9 cellular contexts compared by ENCODE assay signal in the genomic region with DNA sequence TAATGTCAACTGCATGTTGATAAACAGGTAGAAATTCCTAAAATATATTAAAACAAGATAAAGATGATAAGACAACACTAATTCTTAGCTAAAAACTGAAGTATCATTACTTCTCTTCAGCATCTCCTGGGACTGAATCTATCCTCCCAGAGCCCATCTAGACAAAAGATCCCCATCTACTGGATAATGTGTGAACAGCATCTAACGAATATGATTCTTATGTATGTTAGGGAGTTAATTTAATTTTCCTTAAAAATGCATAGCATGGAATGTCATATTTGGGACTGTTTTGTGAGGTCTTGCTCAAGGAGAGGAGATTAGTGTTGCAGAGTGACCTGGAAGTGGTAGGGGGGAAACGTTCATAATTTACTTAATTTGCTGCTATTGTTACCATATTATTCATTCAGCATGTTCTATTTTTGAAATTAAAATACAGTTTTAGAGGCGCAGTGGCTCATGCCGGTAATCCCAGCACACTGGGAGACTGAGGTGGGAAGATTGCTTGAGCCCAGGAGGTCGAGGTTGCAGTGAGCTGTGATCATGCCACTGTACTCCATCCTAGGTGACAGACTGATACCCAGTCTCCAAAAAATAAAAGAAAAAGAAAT.
A peak's percentile ranks its signal among the peaks of the same experiment; 100 is the strongest.
DNase-seq lines count a peak whose midpoint lies in the region; ATAC-seq and TF ChIP-seq lines count a peak whose summit lies in the region.
"Had no signal": no experiment of that assay in that cellular context is flagged by ENCODE, and none has a peak within 500 bp of the region (broad histone marks: within the 10 kb centered on the region; RNA-seq: fewer than 3 reads in every experiment).

No MANE protein-coding gene starts in this region.

- no peaks in the 10 kb centered on the region for H3K4me1 ChIP-seq in Peyer's patch
- H3K4me1 ChIP-seq in effector memory CD4-positive, alpha-beta T cell (ENCODE audit: control insufficient read depth, insufficient read depth, low read length, poor library complexity, severe bottlenecking) = no peaks in the 10 kb centered on the region

- peak; percentile 89 for ATAC-seq in HG03159 (IDR thresholded peaks at IDR 0.05; ENCODE audit: unreplicated experiment)

- H3K27ac ChIP-seq in Peyer's patch = no peak overlapping the region
- no peak overlapping the region for H3K27ac ChIP-seq in effector memory CD4-positive, alpha-beta T cell (ENCODE audit: insufficient read depth, low read length, poor library complexity, severe bottlenecking)

- no peak overlapping the region for H3K4me3 ChIP-seq in Peyer's patch
- no peak overlapping the region for H3K4me3 ChIP-seq in fibroblast of mammary gland (ENCODE audit: control insufficient read depth, low read depth, low read length)
- H3K4me3 ChIP-seq in retinal pigment epithelial cell (ENCODE audit: low read length) = no peak overlapping the region
- no peak overlapping the region for H3K4me3 ChIP-seq in effector memory CD4-positive, alpha-beta T cell (ENCODE audit: insufficient read depth, low read depth, low read length, poor library complexity, severe bottlenecking)

- DNase-seq in NOMO-1 treated with DMSO at 0.1 percent for 48 hours (lab: John Stamatoyannopoulos, UW; ENCODE audit: unreplicated experiment) (peak; percentile 1), NOMO-1 treated with dmso at 0.1 percent for 144 hours (lab: John Stamatoyannopoulos, UW; ENCODE audit: unreplicated experiment) (no peak), Peyer's patch (no peak), fibroblast of mammary gland (ENCODE audit: low read depth) (peak; percentile 66), retinal pigment epithelial cell (ENCODE audit: low read depth) (peak; percentile 5)
- no peak for DNase-seq in stimulated activated CD4-positive, alpha-beta T cell treated with anti-CD3 and anti-CD28 coated beads, Interleukin-1b, Interleukin-23, amount 100 ng/mL, for 48 hours
- DNase-seq in effector memory CD4-positive, alpha-beta T cell = no peak
- DNase-seq: activated naive CD8-positive, alpha-beta T cell treated with anti-CD3 and anti-CD28 coated beads, Interleukin-2, amount 10 ng/mL, durations not matched to agents 7 days and 5 days had no signal

- no peaks in the 10 kb centered on the region for H3K36me3 ChIP-seq in Peyer's patch
- no peaks in the 10 kb centered on the region for H3K36me3 ChIP-seq in effector memory CD4-positive, alpha-beta T cell (ENCODE audit: control insufficient read depth, insufficient read depth, low read length)

- H3K9me3 ChIP-seq in Peyer's patch = no peaks in the 10 kb centered on the region
- no peaks in the 10 kb centered on the region for H3K9me3 ChIP-seq in effector memory CD4-positive, alpha-beta T cell (ENCODE audit: control insufficient read depth, low read length)

- TF ChIP-seq CTCF in Peyer's patch (IDR thresholded peaks at IDR 0.05) (peak in 5 of 6 experiments; percentile 4 to 59 (median 55)), fibroblast of mammary gland (conservative IDR thresholded peaks at IDR 0.05; ENCODE audit: control insufficient read depth, insufficient read depth, low read depth, low read length) (peak; percentile 77), retinal pigment epithelial cell (conservative IDR thresholded peaks at IDR 0.05; ENCODE audit: low read depth, low read length) (peak; percentile 68)

- TF ChIP-seq POLR2A in Peyer's patch (IDR thresholded peaks at IDR 0.05) = no peak

- no peaks in the 10 kb centered on the region for H3K27me3 ChIP-seq in Peyer's patch
- no peaks in the 10 kb centered on the region for H3K27me3 ChIP-seq in effector memory CD4-positive, alpha-beta T cell (replicated peaks; ENCODE audit: control insufficient read depth, insufficient read depth, low read length, poor library complexity, severe bottlenecking)

Comparison
In these comparisons a context has a peak if more than half of its experiments do, and no peak if none do; other contexts are left out.
1. DNase-seq: peak in NOMO-1 treated with DMSO at 0.1 percent for 48 hours (single experiment), fibroblast of mammary gland (single experiment) and retinal pigment epithelial cell (single experiment); none in NOMO-1 treated with dmso at 0.1 percent for 144 hours (single experiment), Peyer's patch (0 of 3), stimulated activated CD4-positive, alpha-beta T cell treated with anti-CD3 and anti-CD28 coated beads, Interleukin-1b, Interleukin-23, amount 100 ng/mL, for 48 hours (single experiment) and effector memory CD4-positive, alpha-beta T cell (0 of 3).
2. Peak in every context shown above with its lines, with median percentiles within 50 percentile points of each other: CTCF ChIP-seq.